In genomic region chr10:78571286-78571685, GRCh38 we compare ENCODE assay signal across 32 cellular contexts.
"Had no signal": no experiment of that assay in that cellular context is flagged by ENCODE, and none has a peak within 500 bp of the region (broad histone marks: within the 10 kb centered on the region; RNA-seq: fewer than 3 reads in every experiment).

No MANE protein-coding gene starts in this region.

- H3K9me3 ChIP-seq: breast epithelium, left lung, lower lobe of right lung, mucosa of descending colon, ovary, prostate gland, suprapubic skin, transverse colon had no signal

- H3K27ac ChIP-seq: breast epithelium, left lung, ovary, transverse colon had no signal

- ATAC-seq: activated CD4-positive, alpha-beta T cell treated with anti-CD3 and anti-CD28 coated beads for 36 hours; activated CD8-positive, alpha-beta T cell treated with anti-CD3 and anti-CD28 coated beads, Interleukin-2, amount 10 ng/mL, durations not matched to agents 7 days and 5 days; mucosa of descending colon; natural killer cell treated with Interleukin-12 subunit alpha and Interleukin-12 subunit beta and Interleukin-15 and Interleukin-18, amount 100 ng/mL, for 72 hours had no signal

- H3K4me1 Mint-ChIP-seq: activated CD4-positive, alpha-beta T cell treated with anti-CD3 and anti-CD28 coated beads for 36 hours; central memory CD8-positive, alpha-beta T cell had no signal

- H3K4me3 Mint-ChIP-seq: activated CD4-positive, alpha-beta T cell treated with anti-CD3 and anti-CD28 coated beads for 36 hours; activated CD8-positive, alpha-beta T cell treated with anti-CD3 and anti-CD28 coated beads, Interleukin-2, amount 10 ng/mL, durations not matched to agents 7 days and 5 days; activated naive CD4-positive, alpha-beta T cell treated with anti-CD3 and anti-CD28 coated beads for 36 hours; activated naive CD8-positive, alpha-beta T cell treated with anti-CD3 and anti-CD28 coated beads, Interleukin-2, amount 10 ng/mL, durations not matched to agents 7 days and 5 days; activated T-helper 1 cell treated with anti-CD3 and anti-CD28 coated beads, Interleukin-12 subunit alpha, Interleukin-12 subunit beta, Interleukin-2, Interleukin-4 antibody, amounts not matched to agents 30 ng/mL and 10 ng/mL and 1 ng/mL, durations not matched to agents 14 hours and 24 hours and 36 hours; central memory CD8-positive, alpha-beta T cell; natural killer cell treated with Interleukin-12 subunit alpha and Interleukin-12 subunit beta and Interleukin-15 and Interleukin-18, amount 100 ng/mL, for 72 hours had no signal

- H3K4me3 ChIP-seq: breast epithelium, dorsolateral prefrontal cortex, left lung, lower lobe of right lung, mucosa of descending colon, ovary, prostate gland, smooth muscle cell, suprapubic skin, transverse colon had no signal

- H3K36me3 Mint-ChIP-seq: activated naive CD8-positive, alpha-beta T cell treated with anti-CD3 and anti-CD28 coated beads, Interleukin-2, amount 10 ng/mL, durations not matched to agents 7 days and 5 days; natural killer cell treated with Interleukin-12 subunit alpha and Interleukin-12 subunit beta and Interleukin-15 and Interleukin-18, amount 100 ng/mL, for 72 hours had no signal

- H3K4me1 ChIP-seq: breast epithelium, lower lobe of right lung, prostate gland had no signal

- H3K27me3 ChIP-seq: breast epithelium, dorsolateral prefrontal cortex, left lung, ovary, suprapubic skin, transverse colon had no signal

- H3K27ac Mint-ChIP-seq: activated CD4-positive, alpha-beta T cell treated with anti-CD3 and anti-CD28 coated beads for 36 hours; activated CD8-positive, alpha-beta T cell treated with anti-CD3 and anti-CD28 coated beads, Interleukin-2, amount 10 ng/mL, durations not matched to agents 7 days and 5 days; activated naive CD4-positive, alpha-beta T cell treated with anti-CD3 and anti-CD28 coated beads for 36 hours; activated naive CD8-positive, alpha-beta T cell treated with anti-CD3 and anti-CD28 coated beads, Interleukin-2, amount 10 ng/mL, durations not matched to agents 7 days and 5 days; activated T-helper 1 cell treated with anti-CD3 and anti-CD28 coated beads, Interleukin-12 subunit alpha, Interleukin-12 subunit beta, Interleukin-2, Interleukin-4 antibody, amounts not matched to agents 30 ng/mL and 10 ng/mL and 1 ng/mL, durations not matched to agents 14 hours and 24 hours and 36 hours; natural killer cell treated with Interleukin-12 subunit alpha and Interleukin-12 subunit beta and Interleukin-15 and Interleukin-18, amount 100 ng/mL, for 72 hours had no signal

- H3K9me3 Mint-ChIP-seq: activated naive CD4-positive, alpha-beta T cell treated with anti-CD3 and anti-CD28 coated beads for 36 hours; activated T-helper 1 cell treated with anti-CD3 and anti-CD28 coated beads, Interleukin-12 subunit alpha, Interleukin-12 subunit beta, Interleukin-2, Interleukin-4 antibody, amounts not matched to agents 30 ng/mL and 10 ng/mL and 1 ng/mL, durations not matched to agents 14 hours and 24 hours and 36 hours; central memory CD8-positive, alpha-beta T cell; natural killer cell treated with Interleukin-12 subunit alpha and Interleukin-12 subunit beta and Interleukin-15 and Interleukin-18, amount 100 ng/mL, for 72 hours had no signal

- H3K4me2 ChIP-seq: smooth muscle cell had no signal

- FAIRE-seq: astrocyte, colon, frontal cortex, urothelium cell line had no signal

- DNase-seq: activated CD4-positive, alpha-beta T cell treated with anti-CD3 and anti-CD28 coated beads for 36 hours; activated CD4-positive, CD25-positive, alpha-beta regulatory T cell; activated CD8-positive, alpha-beta T cell treated with anti-CD3 and anti-CD28 coated beads, Interleukin-2, amount 10 ng/mL, durations not matched to agents 7 days and 5 days; activated effector memory CD4-positive, alpha-beta T cell treated with anti-CD3 and anti-CD28 coated beads, Interleukin-2, amount 50 U/mL, for 16 hours; activated naive CD4-positive, alpha-beta T cell treated with anti-CD3 and anti-CD28 coated beads for 36 hours; activated naive CD8-positive, alpha-beta T cell treated with anti-CD3 and anti-CD28 coated beads, Interleukin-2, amount 10 ng/mL, durations not matched to agents 7 days and 5 days; amniotic stem cell; effector memory CD4-positive, alpha-beta T cell; kidney glomerular epithelial cell; left lung; mesendoderm; mucosa of descending colon; ovary; retina; stimulated activated CD4-positive, alpha-beta T cell treated with anti-CD3 and anti-CD28 coated beads, Interleukin-1b, Interleukin-23, amount 100 ng/mL, for 48 hours; stimulated activated CD4-positive, alpha-beta T cell treated with anti-CD3 and anti-CD28 coated beads, Interleukin-4, amount 100 ng/mL, for 4 hours; stimulated activated CD8-positive, alpha-beta memory T cell treated with anti-CD3 and anti-CD28 coated beads, Interleukin-4, amount 100 ng/mL, for 48 hours; stimulated activated naive CD4-positive, alpha-beta T cell; transverse colon had no signal

- H3K36me3 ChIP-seq: breast epithelium, left lung, lower lobe of right lung, ovary, prostate gland, suprapubic skin, transverse colon had no signal
